In the genomic region with DNA sequence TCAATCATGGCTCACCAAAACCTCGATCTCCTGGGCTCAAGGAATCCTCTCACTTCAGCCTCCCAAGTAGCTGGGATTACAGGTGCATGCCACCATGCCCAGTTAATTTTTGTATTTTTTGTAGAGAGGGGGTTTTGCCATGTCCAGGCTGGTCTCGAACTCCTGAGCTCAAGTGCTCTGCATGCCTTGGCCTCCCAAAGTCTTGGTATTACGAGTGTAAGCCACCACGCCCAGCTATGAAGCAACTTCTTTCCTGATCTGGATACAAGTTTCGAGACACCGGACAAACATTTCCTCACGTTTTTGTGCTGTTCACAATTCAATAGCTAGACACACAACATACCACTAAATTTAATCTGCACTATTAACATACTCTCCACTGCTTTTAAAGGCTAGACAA, we compare ENCODE assay signal across 18 cellular contexts.
"Had no signal": no experiment of that assay in that cellular context is flagged by ENCODE, and none has a peak within 500 bp of the region (broad histone marks: within the 10 kb centered on the region; RNA-seq: fewer than 3 reads in every experiment).

No MANE protein-coding gene starts in this region.

- ATAC-seq: gastrocnemius medialis; heart right ventricle; left lung; lower lobe of right lung; natural killer cell treated with Interleukin-12 subunit alpha and Interleukin-12 subunit beta and Interleukin-15 and Interleukin-18, amount 100 ng/mL, for 72 hours; psoas muscle had no signal

- H3K9me3 Mint-ChIP-seq: memory B cell; natural killer cell treated with Interleukin-12 subunit alpha and Interleukin-12 subunit beta and Interleukin-15 and Interleukin-18, amount 100 ng/mL, for 72 hours; type B pancreatic cell had no signal

- H3K36me3 Mint-ChIP-seq: memory B cell; natural killer cell treated with Interleukin-12 subunit alpha and Interleukin-12 subunit beta and Interleukin-15 and Interleukin-18, amount 100 ng/mL, for 72 hours; type B pancreatic cell had no signal

- H3K27ac Mint-ChIP-seq: memory B cell; natural killer cell treated with Interleukin-12 subunit alpha and Interleukin-12 subunit beta and Interleukin-15 and Interleukin-18, amount 100 ng/mL, for 72 hours; type B pancreatic cell had no signal

- DNase-seq: cortex of kidney; dorsolateral prefrontal cortex; effector memory CD4-positive, alpha-beta T cell; gastrocnemius medialis; heart right ventricle; hypothalamus; left lung; lower lobe of right lung; midbrain; psoas muscle; retina; small intestine; stimulated activated CD4-positive, alpha-beta T cell treated with anti-CD3 and anti-CD28 coated beads, Interleukin-12 subunit alpha, Interleukin-12 subunit beta, amount 100 ng/mL, for 4 hours; stimulated activated naive CD4-positive, alpha-beta T cell treated with Interleukin-2 at 50 U/mL for 16 hours; thyroid gland had no signal

- H3K4me3 Mint-ChIP-seq: memory B cell; natural killer cell treated with Interleukin-12 subunit alpha and Interleukin-12 subunit beta and Interleukin-15 and Interleukin-18, amount 100 ng/mL, for 72 hours; type B pancreatic cell had no signal
